ENCODE assay signal across 19 cellular contexts in the genomic region with DNA sequence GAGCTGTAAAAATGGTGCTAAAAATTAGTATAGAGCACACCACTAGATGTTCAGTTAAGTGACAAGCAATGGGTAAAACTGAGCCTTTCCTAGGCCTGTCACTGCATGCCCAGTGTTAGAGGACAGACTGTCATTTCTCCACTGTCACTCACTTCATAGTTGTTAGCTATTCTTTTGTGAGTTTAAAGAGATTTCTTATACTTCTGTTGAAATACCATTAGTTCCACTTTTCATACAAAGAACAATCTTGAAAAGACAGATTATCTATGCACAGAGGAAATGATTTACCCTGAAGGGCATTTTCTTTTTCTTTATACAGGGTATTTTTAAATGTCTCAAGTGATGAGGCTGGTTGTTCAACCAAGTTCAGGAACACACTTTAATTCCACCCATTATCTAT.
"Had no signal": no experiment of that assay in that cellular context is flagged by ENCODE, and none has a peak within 500 bp of the region (broad histone marks: within the 10 kb centered on the region; RNA-seq: fewer than 3 reads in every experiment).

No MANE protein-coding gene starts in this region.

- H3K27ac ChIP-seq: foreskin keratinocyte, hepatocyte, neutrophil, psoas muscle, right lobe of liver, spleen, testis, tibial nerve had no signal

- H3K79me2 ChIP-seq: hepatocyte had no signal

- H3K27ac Mint-ChIP-seq: dendritic cell treated with granulocyte-macrophage colony-stimulating factor and Interleukin-4, amounts not matched to agents 40 ng/mL and 50 ng/mL, for 4 days; effector memory CD8-positive, alpha-beta T cell; naive B cell; nephron; stimulated activated memory B cell treated with anti-CD40 and anti-IgM and Interleukin-4, amounts not matched to agents 10 μg/mL and 1 μg/mL and 100 μg/mL, for 72 hours; stimulated activated naive CD8-positive, alpha-beta T cell treated with anti-CD3 and anti-CD28 coated beads, Interleukin-15, Interleukin-2, amounts not matched to agents 100 ng/mL and 50 ng/mL, for 24 hours had no signal

- H3K27me3 Mint-ChIP-seq: dendritic cell treated with granulocyte-macrophage colony-stimulating factor and Interleukin-4, amounts not matched to agents 40 ng/mL and 50 ng/mL, for 4 days had no signal

- H3K4me1 Mint-ChIP-seq: naive B cell; nephron; stimulated activated memory B cell treated with anti-CD40 and anti-IgM and Interleukin-4, amounts not matched to agents 10 μg/mL and 1 μg/mL and 100 μg/mL, for 72 hours had no signal

- H3K9me3 ChIP-seq: neutrophil, psoas muscle, right lobe of liver, testis had no signal

- H3K27me3 ChIP-seq: foreskin keratinocyte, hepatocyte, neutrophil, right lobe of liver, spleen, testis, tibial nerve had no signal

- DNase-seq: effector memory CD8-positive, alpha-beta T cell; foreskin keratinocyte; head of caudate nucleus; naive B cell; psoas muscle; retina; right lobe of liver; spleen; stimulated activated CD4-positive, alpha-beta T cell treated with anti-CD3 and anti-CD28 coated beads, Interleukin-15, amount 100 ng/mL, for 24 hours; stimulated activated CD4-positive, alpha-beta T cell treated with anti-CD3 and anti-CD28 coated beads, Interleukin-1b, Interleukin-23, amount 100 ng/mL, for 48 hours; stimulated activated CD4-positive, alpha-beta T cell treated with anti-CD3 and anti-CD28 coated beads, Interleukin-4, amount 100 ng/mL, for 24 hours; testis had no signal

- H3K4me3 Mint-ChIP-seq: dendritic cell treated with granulocyte-macrophage colony-stimulating factor and Interleukin-4, amounts not matched to agents 40 ng/mL and 50 ng/mL, for 4 days; effector memory CD8-positive, alpha-beta T cell; naive B cell; nephron; stimulated activated memory B cell treated with anti-CD40 and anti-IgM and Interleukin-4, amounts not matched to agents 10 μg/mL and 1 μg/mL and 100 μg/mL, for 72 hours; stimulated activated naive CD8-positive, alpha-beta T cell treated with anti-CD3 and anti-CD28 coated beads, Interleukin-15, Interleukin-2, amounts not matched to agents 100 ng/mL and 50 ng/mL, for 24 hours had no signal

- ATAC-seq: effector memory CD8-positive, alpha-beta T cell; foreskin keratinocyte; psoas muscle; stimulated activated memory B cell treated with anti-CD40 and anti-IgM and Interleukin-4, amounts not matched to agents 10 μg/mL and 1 μg/mL and 100 μg/mL, for 72 hours had no signal

- H3K4me1 ChIP-seq: psoas muscle, spleen, testis had no signal

- H3K4me3 ChIP-seq: hepatocyte, psoas muscle, right lobe of liver, spleen, testis, tibial nerve had no signal

- H3K4me2 ChIP-seq: hepatocyte had no signal

- H3K36me3 ChIP-seq: neutrophil, right lobe of liver, spleen, tibial nerve had no signal

- H2AFZ ChIP-seq: hepatocyte had no signal
